Comparison of ENCODE assay signal across 10 cellular contexts in genomic region chr16:56558024-56558747, GRCh38. TPM values are rescaled to one million over a fixed set of nuclear protein-coding genes. Genes with fewer than 3 reads are reported as not detected.
DNase-seq lines count a peak whose midpoint lies in the region; ATAC-seq and TF ChIP-seq lines count a peak whose summit lies in the region.
"Had no signal": no experiment of that assay in that cellular context is flagged by ENCODE, and none has a peak within 500 bp of the region (broad histone marks: within the 10 kb centered on the region; RNA-seq: fewer than 3 reads in every experiment).

No MANE protein-coding gene starts in this region.

- H3K27ac ChIP-seq in cingulate gyrus (ENCODE audit: low read depth, low read length) (peak overlapping the region; percentile 89), psoas muscle (no peak overlapping the region)
- H3K27ac ChIP-seq: WERI-Rb-1 had no signal

- no peak overlapping the region for H3K4me3 ChIP-seq in psoas muscle

- H3K36me3 ChIP-seq in psoas muscle (ENCODE audit: insufficient read depth in 1 of 2, low read depth in 1 of 2), result no peaks in the 10 kb centered on the region
- H3K36me3 ChIP-seq: WERI-Rb-1 had no signal

- H3K9me3 ChIP-seq in psoas muscle, result no peaks in the 10 kb centered on the region

- 25 to 29% (median 27%) methylated on average over 8 of the region's 8 CpGs for WGBS in psoas muscle, 3 donors

- peak; percentile 32 to 70 (median 46) for ATAC-seq in psoas muscle
- no peak for ATAC-seq in HG02885 (IDR thresholded peaks at IDR 0.05; ENCODE audit: poor library complexity, unreplicated experiment)
- ATAC-seq in GM18861 (IDR thresholded peaks at IDR 0.05; ENCODE audit: unreplicated experiment), result no peak

- no peak for TF ChIP-seq CTCF in psoas muscle (IDR thresholded peaks at IDR 0.05)

- intact Hi-C loops in psoas muscle (cut with DNase I), result no loop called here

- H3K4me1 ChIP-seq in psoas muscle, result peaks cover 3% of the 10 kb centered on the region

- DNase-seq in H4 (ENCODE audit: low spot score), result peak; percentile 88
- peak; percentile 80 for DNase-seq in NCI-H2227 treated with DMSO at 0.1 percent for 48 hours (lab: John Stamatoyannopoulos, UW)
- peak; percentile 30 to 53 for DNase-seq in psoas muscle
- DNase-seq in iPS-NIHi7 (ENCODE audit: extremely low spot score), result no peak
- DNase-seq in activated T-cell treated with anti-CD3 and anti-CD28 coated beads for 4 hours, result no peak
- DNase-seq: WERI-Rb-1 had no signal

- peaks cover 0 to 9% (median 0%) of the 10 kb centered on the region in 3 donors for H3K27me3 ChIP-seq in psoas muscle (ENCODE audit: insufficient read depth in 3 of 3, low read length in 2 of 3)

RNA-seq across cellular contexts. Expression of gene MT4, which starts 6.7 kb away (rescaled TPM):
- not detected in 2 replicates for total RNA-seq in H4 (2014; rRNA removed; shearing (Covaris generic))
- not detected for total RNA-seq in psoas muscle
- polyA plus RNA-seq in psoas muscle, result not detected
- total RNA-seq: dermis microvascular lymphatic vessel endothelial cell had no signal

RNA-seq across cellular contexts. Expression of gene MT3, which starts 31.1 kb away (rescaled TPM):
- not detected in 2 replicates for total RNA-seq in H4 (2014; rRNA removed; shearing (Covaris generic))
- 10 to 100 TPM in 1 of 4 donors, 1 to 10 TPM in 1, under 1 TPM in 1, not detected in 1; 0.57 to 10.5 (median 5.9) TPM for total RNA-seq in psoas muscle
- polyA plus RNA-seq in psoas muscle, result 1 to 10 TPM in 2 of 3 donors, under 1 TPM in 1; 0.80 to 7.3 (median 2.5) TPM
- total RNA-seq: dermis microvascular lymphatic vessel endothelial cell had no signal

RNA-seq across cellular contexts. Expression of gene BBS2, which starts 38.4 kb away (rescaled TPM):
- total RNA-seq in H4 (2014; rRNA removed; shearing (Covaris generic)), result 46.6 and 52.3 TPM in 2 replicates
- total RNA-seq in psoas muscle, result 10 to 100 TPM; 29.1 to 70.6 (median 39.9) TPM
- 10 to 100 TPM; 19.1 to 31.0 (median 30.3) TPM for polyA plus RNA-seq in psoas muscle

RNA-seq across cellular contexts. Expression of gene MT2A, which starts 50.2 kb away (rescaled TPM):
- total RNA-seq in H4 (2014; rRNA removed; shearing (Covaris generic)), result 98.0 and 122 TPM in 2 replicates
- total RNA-seq in psoas muscle, result 1,000 to 10,000 TPM in 3 of 4 donors, 100 to 1,000 TPM in 1; 342 to 5,614 (median 2,291) TPM
- polyA plus RNA-seq in psoas muscle, result over 10,000 TPM in 1 of 3 donors, 1,000 to 10,000 TPM in 2; 1,603 to 11,565 (median 3,170) TPM

Comparison
In these comparisons a context has a peak if more than half of its experiments do, and no peak if none do; other contexts are left out.
1. DNase-seq: peak in H4 (single experiment), NCI-H2227 treated with DMSO at 0.1 percent for 48 hours (single experiment) and psoas muscle (2 of 2); none in iPS-NIHi7 (single experiment) and activated T-cell treated with anti-CD3 and anti-CD28 coated beads for 4 hours (single experiment).
2. ATAC-seq: peak in psoas muscle (4 of 4); none in HG02885 (single experiment) and GM18861 (single experiment).